Comparison of ENCODE assay signal across 13 cellular contexts in the genomic region with DNA sequence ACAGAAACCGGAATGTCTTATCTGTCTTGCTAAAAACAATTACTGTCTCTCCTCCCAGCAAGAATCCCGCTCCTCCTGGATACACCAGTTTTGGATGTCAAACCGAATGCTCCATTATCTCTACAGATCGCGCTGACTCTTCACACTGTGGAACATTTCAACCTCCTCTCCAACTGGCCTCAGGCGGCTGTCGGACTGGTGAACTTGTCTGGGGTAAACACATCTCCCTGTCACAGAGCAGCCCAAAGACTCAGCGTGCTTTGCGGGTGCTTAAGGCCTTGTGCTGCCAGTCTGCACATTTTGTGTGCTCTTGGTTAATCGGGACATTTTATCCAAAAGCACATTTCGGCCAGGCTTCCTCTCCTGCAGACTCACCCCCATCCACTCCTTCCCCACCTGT.
DNase-seq lines count a peak whose midpoint lies in the region; ATAC-seq and TF ChIP-seq lines count a peak whose summit lies in the region.
"Had no signal": no experiment of that assay in that cellular context is flagged by ENCODE, and none has a peak within 500 bp of the region (broad histone marks: within the 10 kb centered on the region; RNA-seq: fewer than 3 reads in every experiment).

No MANE protein-coding gene starts in this region.

- H3K36me3 Mint-ChIP-seq in CD4-positive, alpha-beta T cell (ENCODE audit: low read depth) = no peaks in the 10 kb centered on the region
- no peaks in the 10 kb centered on the region for H3K36me3 Mint-ChIP-seq in activated naive CD8-positive, alpha-beta T cell
- H3K36me3 Mint-ChIP-seq in natural killer cell treated with Interleukin-12 subunit alpha and Interleukin-12 subunit beta and Interleukin-15 and Interleukin-18, amount 100 ng/mL, for 72 hours = no peaks in the 10 kb centered on the region
- H3K36me3 Mint-ChIP-seq in endodermal cell (ENCODE audit: low read depth) = no peaks in the 10 kb centered on the region

- no peak overlapping the region for H3K9ac ChIP-seq in endodermal cell (ENCODE audit: extremely low read depth, low read length, poor library complexity, severe bottlenecking)

- TF ChIP-seq CTCF in CD4-positive, alpha-beta T cell (IDR thresholded peaks at IDR 0.05) = no peak
- no peak for TF ChIP-seq CTCF in psoas muscle (IDR thresholded peaks at IDR 0.05)
- no peak for TF ChIP-seq CTCF in endodermal cell (conservative IDR thresholded peaks at IDR 0.05)

- no peak for ATAC-seq in CD4-positive, alpha-beta T cell (ENCODE audit: poor library complexity)
- peak; percentile 10 to 13 for ATAC-seq in natural killer cell treated with Interleukin-12 subunit alpha and Interleukin-12 subunit beta and Interleukin-15 and Interleukin-18, amount 100 ng/mL, for 72 hours
- ATAC-seq in psoas muscle = no peak
- ATAC-seq in GM19023 (IDR thresholded peaks at IDR 0.05; ENCODE audit: unreplicated experiment) = no peak
- ATAC-seq: gastrocnemius medialis had no signal

- no peak for DNase-seq in CD4-positive, alpha-beta T cell
- no peak for DNase-seq in natural killer cell treated with Interleukin-12 subunit alpha and Interleukin-12 subunit beta and Interleukin-15 and Interleukin-18, amount 100 ng/mL, for 72 hours (ENCODE audit: low spot score)
- DNase-seq in psoas muscle = no peak
- no peak for DNase-seq in endodermal cell
- DNase-seq in cortex of kidney (lab: John Stamatoyannopoulos, UW) = no peak
- DNase-seq: cerebellar nuclear complex, gastrocnemius medialis, lower lobe of right lung, NCI-H2107 had no signal

- no peaks in the 10 kb centered on the region for H3K9me3 ChIP-seq in CD4-positive, alpha-beta T cell (ENCODE audit: control insufficient read depth, low read length)
- no peaks in the 10 kb centered on the region for H3K9me3 ChIP-seq in KOPT-K1 (ENCODE audit: insufficient read depth, low read length, poor library complexity, severe bottlenecking)
- H3K9me3 ChIP-seq in psoas muscle = no peaks in the 10 kb centered on the region
- no peaks in the 10 kb centered on the region for H3K9me3 ChIP-seq in endodermal cell (ENCODE audit: control insufficient read depth, low read length)
- H3K9me3 ChIP-seq: gastrocnemius medialis, lower lobe of right lung had no signal

- intact Hi-C loops in CD4-positive, alpha-beta T cell (cut with DNase I, micrococcal nuclease) = loop anchor here (5.0 to 10.0 kb wide), 6 partner anchors 38 to 1815 kb away; no protein-coding TSS in a partner anchor
- intact Hi-C loops in psoas muscle (cut with DNase I) = no loop called here

- H3K4me1 ChIP-seq in psoas muscle (no peaks in the 10 kb centered on the region), endodermal cell (ENCODE audit: control insufficient read depth, insufficient read depth, low read length) (no peaks in the 10 kb centered on the region)
- H3K4me1 ChIP-seq: gastrocnemius medialis had no signal

- H3K4me3 ChIP-seq in psoas muscle (no peak overlapping the region), endodermal cell (ENCODE audit: low read length) (no peak overlapping the region)
- H3K4me3 ChIP-seq: gastrocnemius medialis, lower lobe of right lung, skin epidermis had no signal

- no peaks in the 10 kb centered on the region for H3K27me3 ChIP-seq in CD4-positive, alpha-beta T cell (ENCODE audit: control insufficient read depth, insufficient read depth, low read length)
- H3K27me3 ChIP-seq in psoas muscle (ENCODE audit: insufficient read depth in 3 of 3, low read length in 2 of 3) = no peaks in the 10 kb centered on the region
- H3K27me3 ChIP-seq in endodermal cell (ENCODE audit: control insufficient read depth, insufficient read depth, low read length, poor library complexity, severe bottlenecking) = no peaks in the 10 kb centered on the region
- H3K27me3 ChIP-seq: gastrocnemius medialis had no signal

- WGBS in psoas muscle, 3 donors = 77 to 82% (median 82%) methylated on average over 11 of the region's 11 CpGs
- 87 to 92% methylated on average over 7 to 11 of the region's 11 CpGs for WGBS in endodermal cell (ENCODE audit: insufficient coverage in 1 of 2, insufficient read length in 1 of 2), 2 experiments

- H3K27ac Mint-ChIP-seq in CD4-positive, alpha-beta T cell = peak overlapping the region; percentile 19
- H3K27ac Mint-ChIP-seq in activated naive CD8-positive, alpha-beta T cell = peak overlapping the region; percentile 59
- peak overlapping the region; percentile 94 for H3K27ac Mint-ChIP-seq in natural killer cell treated with Interleukin-12 subunit alpha and Interleukin-12 subunit beta and Interleukin-15 and Interleukin-18, amount 100 ng/mL, for 72 hours
- H3K27ac Mint-ChIP-seq in endodermal cell = no peak overlapping the region

- peaks cover 66% of the 10 kb centered on the region for H3K4me1 Mint-ChIP-seq in CD4-positive, alpha-beta T cell (ENCODE audit: low read depth)
- H3K4me1 Mint-ChIP-seq in activated naive CD8-positive, alpha-beta T cell (ENCODE audit: low read depth) = peaks cover 63% of the 10 kb centered on the region
- peaks cover 60 to 78% of the 10 kb centered on the region in 2 donors for H3K4me1 Mint-ChIP-seq in natural killer cell treated with Interleukin-12 subunit alpha and Interleukin-12 subunit beta and Interleukin-15 and Interleukin-18, amount 100 ng/mL, for 72 hours (ENCODE audit: low read depth in 2 of 2)
- peaks cover 33% of the 10 kb centered on the region for H3K4me1 Mint-ChIP-seq in endodermal cell

- no peak overlapping the region for H3K27ac ChIP-seq in CD4-positive, alpha-beta T cell (ENCODE audit: low read depth, low read length)
- peak overlapping the region; percentile 33 for H3K27ac ChIP-seq in KOPT-K1 (ENCODE audit: low read depth, low read length, poor library complexity, severe bottlenecking)
- H3K27ac ChIP-seq in psoas muscle = no peak overlapping the region
- no peak overlapping the region for H3K27ac ChIP-seq in endodermal cell (ENCODE audit: low read depth, low read length)

- no peaks in the 10 kb centered on the region for H3K9me3 Mint-ChIP-seq in CD4-positive, alpha-beta T cell
- no peaks in the 10 kb centered on the region for H3K9me3 Mint-ChIP-seq in activated naive CD8-positive, alpha-beta T cell (ENCODE audit: low read depth)
- no peaks in the 10 kb centered on the region for H3K9me3 Mint-ChIP-seq in natural killer cell treated with Interleukin-12 subunit alpha and Interleukin-12 subunit beta and Interleukin-15 and Interleukin-18, amount 100 ng/mL, for 72 hours
- no peaks in the 10 kb centered on the region for H3K9me3 Mint-ChIP-seq in endodermal cell

- CTCF ChIA-PET in CD4-positive, alpha-beta T cell (lab: Charles Lee) = interaction anchor here (0.9 kb wide), 1 partner anchor 181 kb away, joined by 3 read pairs; no protein-coding TSS in a partner anchor

- H3K4me3 Mint-ChIP-seq in CD4-positive, alpha-beta T cell = peak overlapping the region; percentile 75
- H3K4me3 Mint-ChIP-seq in activated naive CD8-positive, alpha-beta T cell = peak overlapping the region; percentile 83
- H3K4me3 Mint-ChIP-seq in natural killer cell treated with Interleukin-12 subunit alpha and Interleukin-12 subunit beta and Interleukin-15 and Interleukin-18, amount 100 ng/mL, for 72 hours = peak overlapping the region; percentile 86
- H3K4me3 Mint-ChIP-seq in endodermal cell = no peak overlapping the region

- H3K36me3 ChIP-seq in KOPT-K1 (ENCODE audit: insufficient read depth, low read length) (no peaks in the 10 kb centered on the region), psoas muscle (ENCODE audit: insufficient read depth in 1 of 2, low read depth in 1 of 2) (no peaks in the 10 kb centered on the region), endodermal cell (ENCODE audit: control insufficient read depth, insufficient read depth, low read length) (no peaks in the 10 kb centered on the region)
- H3K36me3 ChIP-seq: gastrocnemius medialis, lower lobe of right lung had no signal

- POLR2A ChIA-PET in CD4-positive, alpha-beta T cell (lab: Charles Lee) = interaction anchor here (1.2 to 1.6 kb wide), 2 partner anchors 35 to 69 kb away, joined by 4 to 5 read pairs; no protein-coding TSS in a partner anchor

- no peaks in the 10 kb centered on the region for H3K27me3 Mint-ChIP-seq in CD4-positive, alpha-beta T cell
- H3K27me3 Mint-ChIP-seq in activated naive CD8-positive, alpha-beta T cell = no peaks in the 10 kb centered on the region
- peaks cover 6 to 9% of the 10 kb centered on the region in 2 donors for H3K27me3 Mint-ChIP-seq in natural killer cell treated with Interleukin-12 subunit alpha and Interleukin-12 subunit beta and Interleukin-15 and Interleukin-18, amount 100 ng/mL, for 72 hours
- no peaks in the 10 kb centered on the region for H3K27me3 Mint-ChIP-seq in endodermal cell (ENCODE audit: insufficient read depth)

Comparison
In these comparisons a context has a peak if more than half of its experiments do, and no peak if none do; other contexts are left out.
1. ATAC-seq: peak in natural killer cell treated with Interleukin-12 subunit alpha and Interleukin-12 subunit beta and Interleukin-15 and Interleukin-18, amount 100 ng/mL, for 72 hours (2 of 2); none in CD4-positive, alpha-beta T cell (single experiment), psoas muscle (0 of 4) and GM19023 (single experiment).
2. intact Hi-C loops: an anchor here in CD4-positive, alpha-beta T cell (5.0 to 10.0 kb wide); none called in psoas muscle.